ENCODE assay signal across 11 cellular contexts in genomic region chr21:28832013-28832714, GRCh38.
DNase-seq lines count a peak whose midpoint lies in the region; ATAC-seq and TF ChIP-seq lines count a peak whose summit lies in the region.
"Had no signal": no experiment of that assay in that cellular context is flagged by ENCODE, and none has a peak within 500 bp of the region (broad histone marks: within the 10 kb centered on the region; RNA-seq: fewer than 3 reads in every experiment).

No MANE protein-coding gene starts in this region.

- no peaks in the 10 kb centered on the region for H3K27me3 Mint-ChIP-seq in CD8-positive, alpha-beta memory T cell
- H3K27me3 Mint-ChIP-seq in activated CD8-positive, alpha-beta T cell treated with anti-CD3 and anti-CD28 coated beads for 36 hours: no peaks in the 10 kb centered on the region

- H3K27ac ChIP-seq in CD8-positive, alpha-beta memory T cell (ENCODE audit: low read depth, low read length): no peak overlapping the region
- H3K27ac ChIP-seq: testis had no signal

- peak overlapping the region; percentile 45 to 80 (median 65) for H3K4me3 Mint-ChIP-seq in CD8-positive, alpha-beta memory T cell
- no peak overlapping the region for H3K4me3 Mint-ChIP-seq in activated CD8-positive, alpha-beta T cell treated with anti-CD3 and anti-CD28 coated beads for 36 hours

- DNase-seq in CD8-positive, alpha-beta memory T cell: peak in 3 of 5 donors; percentile 30 to 52 (median 51)
- peak; percentile 31 for DNase-seq in activated CD8-positive, alpha-beta T cell treated with anti-CD3 and anti-CD28 coated beads for 36 hours
- DNase-seq in iris pigment epithelial cell (ENCODE audit: low read depth): peak; percentile 51
- DNase-seq in mesenteric fat pad (ENCODE audit: low spot score): no peak
- no peak for DNase-seq in OCI-M2 (lab: John Stamatoyannopoulos, UW; ENCODE audit: unreplicated experiment)
- no peak for DNase-seq in UCSD-AML1 (lab: John Stamatoyannopoulos, UW; ENCODE audit: unreplicated experiment)
- DNase-seq: amygdala, Peyer's patch, testis had no signal

- CTCF ChIA-PET in CD8-positive, alpha-beta memory T cell (lab: Charles Lee): interaction anchor here (1.0 to 2.1 kb wide), 2 partner anchors 52 to 87 kb away, joined by 3 to 5 read pairs; no protein-coding TSS in a partner anchor
- CTCF ChIA-PET in activated CD8-positive, alpha-beta T cell treated with anti-CD3 and anti-CD28 coated beads for 36 hours (lab: Charles Lee): interaction anchor here (1.2 to 1.8 kb wide), 2 partner anchors 14 to 87 kb away, joined by 3 to 12 read pairs; no protein-coding TSS in a partner anchor

- H3K9me3 Mint-ChIP-seq in CD8-positive, alpha-beta memory T cell: no peaks in the 10 kb centered on the region
- peaks cover 4% of the 10 kb centered on the region for H3K9me3 Mint-ChIP-seq in activated CD8-positive, alpha-beta T cell treated with anti-CD3 and anti-CD28 coated beads for 36 hours

- ATAC-seq in HG03196 (IDR thresholded peaks at IDR 0.05; ENCODE audit: unreplicated experiment): peak; percentile 58
- peak; percentile 90 for ATAC-seq in activated CD8-positive, alpha-beta T cell treated with anti-CD3 and anti-CD28 coated beads for 36 hours
- ATAC-seq in HG03439 (IDR thresholded peaks at IDR 0.05; ENCODE audit: unreplicated experiment): no peak

- POLR2A ChIA-PET in CD8-positive, alpha-beta memory T cell (lab: Charles Lee): interaction anchor here (1.3 kb wide), 1 partner anchor 53 kb away, joined by 6 read pairs; a partner anchor contains a TSS
- POLR2A ChIA-PET in activated CD8-positive, alpha-beta T cell treated with anti-CD3 and anti-CD28 coated beads for 36 hours (lab: Charles Lee): interaction anchor here (0.6 to 0.8 kb wide), 2 partner anchors 13 to 215 kb away, joined by 3 to 4 read pairs; no protein-coding TSS in a partner anchor

- intact Hi-C loops in activated CD8-positive, alpha-beta T cell treated with anti-CD3 and anti-CD28 coated beads for 36 hours (cut with micrococcal nuclease): no loop called here

- peaks cover 79 to 95% (median 95%) of the 10 kb centered on the region in 3 donors for H3K4me1 Mint-ChIP-seq in CD8-positive, alpha-beta memory T cell
- H3K4me1 Mint-ChIP-seq in activated CD8-positive, alpha-beta T cell treated with anti-CD3 and anti-CD28 coated beads for 36 hours (ENCODE audit: low read depth): peaks cover 62% of the 10 kb centered on the region

- no peaks in the 10 kb centered on the region for H3K9me3 ChIP-seq in CD8-positive, alpha-beta memory T cell (ENCODE audit: low read length)
- H3K9me3 ChIP-seq: Peyer's patch, testis had no signal

- peaks cover 2 to 7% (median 4%) of the 10 kb centered on the region in 3 donors for H3K36me3 Mint-ChIP-seq in CD8-positive, alpha-beta memory T cell
- peaks cover 9% of the 10 kb centered on the region for H3K36me3 Mint-ChIP-seq in activated CD8-positive, alpha-beta T cell treated with anti-CD3 and anti-CD28 coated beads for 36 hours (ENCODE audit: low read depth)

- H3K27me3 ChIP-seq in CD8-positive, alpha-beta memory T cell (ENCODE audit: insufficient read depth, low read length, poor library complexity, severe bottlenecking): no peaks in the 10 kb centered on the region
- H3K27me3 ChIP-seq: Peyer's patch, testis had no signal

- peaks cover 55% of the 10 kb centered on the region for H3K4me1 ChIP-seq in CD8-positive, alpha-beta memory T cell (ENCODE audit: insufficient read depth, low read length)
- H3K4me1 ChIP-seq: Peyer's patch, testis had no signal

- H3K27ac Mint-ChIP-seq in CD8-positive, alpha-beta memory T cell: peak overlapping the region; percentile 75 to 97 (median 87)
- H3K27ac Mint-ChIP-seq in activated CD8-positive, alpha-beta T cell treated with anti-CD3 and anti-CD28 coated beads for 36 hours: peak overlapping the region; percentile 60

- H3K4me3 ChIP-seq in CD8-positive, alpha-beta memory T cell (ENCODE audit: low read length): peak overlapping the region; percentile 32
- H3K4me3 ChIP-seq: Peyer's patch, testis had no signal

- no peak for TF ChIP-seq CTCF in activated CD8-positive, alpha-beta T cell treated with anti-CD3 and anti-CD28 coated beads for 36 hours (IDR thresholded peaks at IDR 0.05)

- H3K36me3 ChIP-seq in CD8-positive, alpha-beta memory T cell (ENCODE audit: insufficient read depth, low read length): no peaks in the 10 kb centered on the region
- H3K36me3 ChIP-seq: Peyer's patch had no signal

Comparison
In these comparisons a context has a peak if more than half of its experiments do, and no peak if none do; other contexts are left out.
1. DNase-seq: peak in CD8-positive, alpha-beta memory T cell (3 of 5), activated CD8-positive, alpha-beta T cell treated with anti-CD3 and anti-CD28 coated beads for 36 hours (single experiment) and iris pigment epithelial cell (single experiment); none in mesenteric fat pad (single experiment), OCI-M2 (single experiment) and UCSD-AML1 (single experiment).